In genomic region chr22:37014415-37014806, GRCh38 we compare ENCODE assay signal across 1 cellular context.
TF ChIP-seq lines count a peak whose summit lies in the region.

No MANE protein-coding gene starts in this region.

TF ChIP-seq in HepG2, 621 proteins besides CTCF, POLR2A, EP300 and RAD21:
- TF ChIP-seq SP5 (CRISPR knock-in tag; IDR thresholded peaks at IDR 0.05; ENCODE audit: borderline replicate concordance, low read depth): no peak
- peak; percentile 78 for TF ChIP-seq ZMYM3 (CRISPR knock-in tag; IDR thresholded peaks at IDR 0.05)
- peak; percentile 83; the same call in 1 of the 2 replicates for TF ChIP-seq PAF1 (CRISPR knock-in tag; IDR thresholded peaks at IDR 0.05)
- TF ChIP-seq AKAP8 (CRISPR knock-in tag; IDR thresholded peaks at IDR 0.05): peak; percentile 31; the same call in 1 of the 2 replicates
- peak; percentile 41; the same call in 1 of the 2 replicates for TF ChIP-seq POLR2G (IDR thresholded peaks at IDR 0.05; ENCODE audit: low read depth, low read length)
- 0 out of 2 replicates have a peak, but pooled peaks have one; percentile 28 for TF ChIP-seq NAIF1 (CRISPR knock-in tag; IDR thresholded peaks at IDR 0.05; ENCODE audit: borderline replicate concordance)
- 0 out of 2 replicates have a peak, but pooled peaks have one; percentile 57 for TF ChIP-seq ZNF672 (CRISPR knock-in tag; IDR thresholded peaks at IDR 0.05)
- no peak for TF ChIP-seq MAX (IDR thresholded peaks at IDR 0.05)
- peak; percentile 98 for TF ChIP-seq ZNF768 (CRISPR knock-in tag; IDR thresholded peaks at IDR 0.05)
- TF ChIP-seq CREB1 (IDR thresholded peaks at IDR 0.05): no peak
- no peak for TF ChIP-seq CREB1 (CRISPR knock-in tag; IDR thresholded peaks at IDR 0.05)
- TF ChIP-seq RNF219 (CRISPR knock-in tag; IDR thresholded peaks at IDR 0.05): 0 out of 2 replicates have a peak, but pooled peaks have one; percentile 51
- no peak for TF ChIP-seq NONO (IDR thresholded peaks at IDR 0.05)
- 0 out of 2 replicates have a peak, but pooled peaks have one; percentile 40 for TF ChIP-seq NONO (CRISPR knock-in tag; conservative IDR thresholded peaks at IDR 0.05)
- peak; percentile 64 for TF ChIP-seq AGO2 (optimal IDR thresholded peaks at IDR 0.05; ENCODE audit: low read depth, low read length)
